ENCODE assay signal across 15 cellular contexts in the genomic region with DNA sequence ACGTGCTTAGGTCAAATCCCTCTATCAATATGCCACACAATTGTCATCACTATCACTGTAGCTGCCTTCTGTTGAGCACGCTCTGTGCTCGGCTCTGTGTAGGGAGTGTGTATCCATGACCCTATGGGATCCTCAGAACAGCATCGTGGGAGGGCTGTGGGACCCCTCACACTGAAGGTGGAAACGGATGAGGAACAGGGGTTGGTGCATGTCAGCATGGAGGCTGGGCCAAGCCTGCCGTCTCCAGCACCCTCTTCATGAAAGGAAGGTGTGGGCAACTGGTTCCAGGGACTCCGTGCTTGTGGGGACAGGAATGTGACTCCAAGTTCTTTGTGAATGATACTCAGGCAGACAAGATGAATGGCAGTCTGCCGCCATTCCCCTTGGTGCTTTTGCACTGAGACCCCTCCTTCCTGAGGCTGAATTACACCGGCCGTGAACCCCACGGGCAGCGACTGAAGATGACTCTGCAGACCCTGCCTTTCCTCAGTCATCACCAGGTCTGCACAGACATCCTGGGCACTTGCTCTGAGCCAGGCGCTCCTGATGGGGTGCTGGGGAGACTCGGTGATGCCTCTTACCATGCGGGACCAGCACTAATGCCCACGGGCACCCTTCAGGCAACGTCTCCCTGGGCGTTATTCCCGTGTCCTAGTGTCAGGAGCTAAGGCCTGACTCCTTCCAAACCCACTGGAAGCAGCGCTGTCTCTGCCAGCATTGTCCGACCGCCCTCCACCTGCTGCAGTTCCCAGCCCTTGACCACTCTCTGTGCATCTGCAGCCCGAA.
DNase-seq lines count a peak whose midpoint lies in the region; ATAC-seq and TF ChIP-seq lines count a peak whose summit lies in the region.
"Had no signal": no experiment of that assay in that cellular context is flagged by ENCODE, and none has a peak within 500 bp of the region (broad histone marks: within the 10 kb centered on the region; RNA-seq: fewer than 3 reads in every experiment).

No MANE protein-coding gene starts in this region.

- DNase-seq in coronary artery (ENCODE audit: low spot score) (peak; percentile 55), esophagus muscularis mucosa (ENCODE audit: extremely low spot score) (peak; percentile 53), neural progenitor cell (ENCODE audit: low spot score) (no peak), vagina (ENCODE audit: extremely low spot score in 2 of 2) (peak; percentile 72 to 91), NCI-H748 (lab: John Stamatoyannopoulos, UW; ENCODE audit: unreplicated experiment) (no peak)
- DNase-seq: BE2C; CD4-positive, alpha-beta memory T cell; DMS79; GM23248 had no signal

- H3K4me2 ChIP-seq in neural progenitor cell, result no peak overlapping the region
- H3K4me2 ChIP-seq: A549 had no signal

- H3K4me1 ChIP-seq in esophagus muscularis mucosa, result no peaks in the 10 kb centered on the region
- no peaks in the 10 kb centered on the region for H3K4me1 ChIP-seq in neural progenitor cell
- no peaks in the 10 kb centered on the region for H3K4me1 ChIP-seq in vagina
- H3K4me1 ChIP-seq: A549, BE2C had no signal

- no peak overlapping the region for H3K4me3 ChIP-seq in coronary artery
- no peak overlapping the region for H3K4me3 ChIP-seq in esophagus muscularis mucosa
- H3K4me3 ChIP-seq in neural progenitor cell, result no peak overlapping the region
- no peak overlapping the region for H3K4me3 ChIP-seq in vagina
- H3K4me3 ChIP-seq: A549, GM12878, GM23248 had no signal

- intact Hi-C loops in esophagus muscularis mucosa (cut with DNase I) (no loop called here), vagina (cut with DNase I) (no loop called here)

- no peaks in the 10 kb centered on the region for H3K4me1 Mint-ChIP-seq in neural progenitor cell
- H3K4me1 Mint-ChIP-seq: CD4-positive, alpha-beta memory T cell had no signal

- H3K27me3 ChIP-seq in esophagus muscularis mucosa, result peaks cover 0 to 14% (median 0%) of the 10 kb centered on the region in 4 donors
- H3K27me3 ChIP-seq in neural progenitor cell, result no peaks in the 10 kb centered on the region
- H3K27me3 ChIP-seq in vagina, result no peaks in the 10 kb centered on the region
- H3K27me3 ChIP-seq: BE2C had no signal

- TF ChIP-seq CTCF in coronary artery (IDR thresholded peaks at IDR 0.05) (no peak), esophagus muscularis mucosa (IDR thresholded peaks at IDR 0.05) (no peak), neural progenitor cell (IDR thresholded peaks at IDR 0.05) (no peak), vagina (IDR thresholded peaks at IDR 0.05) (no peak)

- H3K9me3 ChIP-seq in esophagus muscularis mucosa (no peaks in the 10 kb centered on the region), neural progenitor cell (ENCODE audit: low read depth) (no peaks in the 10 kb centered on the region), vagina (no peaks in the 10 kb centered on the region)
- H3K9me3 ChIP-seq: A549, BE2C had no signal

- H3F3A ChIP-seq in neural progenitor cell (ENCODE audit: low read depth), result no peaks in the 10 kb centered on the region

- peaks cover 3% of the 10 kb centered on the region for H3K27me3 Mint-ChIP-seq in neural progenitor cell (ENCODE audit: insufficient read depth, low read depth)
- H3K27me3 Mint-ChIP-seq: CD4-positive, alpha-beta memory T cell had no signal

- H3K4me3 Mint-ChIP-seq in neural progenitor cell, result no peak overlapping the region
- H3K4me3 Mint-ChIP-seq: CD4-positive, alpha-beta memory T cell had no signal

- H3K9ac ChIP-seq in neural progenitor cell, result no peak overlapping the region
- H3K9ac ChIP-seq: GM23248 had no signal

- peak overlapping the region; percentile 68 for H2AFZ ChIP-seq in neural progenitor cell (replicated peaks)
- H2AFZ ChIP-seq: GM23248 had no signal

- H3K36me3 ChIP-seq in esophagus muscularis mucosa (no peaks in the 10 kb centered on the region), neural progenitor cell (no peaks in the 10 kb centered on the region), vagina (no peaks in the 10 kb centered on the region)
- H3K36me3 ChIP-seq: BE2C had no signal

- H3K27ac Mint-ChIP-seq in neural progenitor cell, result no peak overlapping the region
- H3K27ac Mint-ChIP-seq: CD4-positive, alpha-beta memory T cell had no signal

- no peaks in the 10 kb centered on the region for H3K36me3 Mint-ChIP-seq in neural progenitor cell
- H3K36me3 Mint-ChIP-seq: CD4-positive, alpha-beta memory T cell had no signal

- no peaks in the 10 kb centered on the region for H4K20me1 ChIP-seq in neural progenitor cell (ENCODE audit: low read depth)

- no peaks in the 10 kb centered on the region for H3K79me2 ChIP-seq in neural progenitor cell (ENCODE audit: low read depth)

- TF ChIP-seq EP300 in esophagus muscularis mucosa (IDR thresholded peaks at IDR 0.05), result no peak

- ATAC-seq in HG02973 (IDR thresholded peaks at IDR 0.05; ENCODE audit: unreplicated experiment), result no peak
- ATAC-seq: A549, GM12878, HCT116 had no signal

- H3K27ac ChIP-seq in coronary artery (no peak overlapping the region), esophagus muscularis mucosa (replicated peaks in 1 of 4) (no peak overlapping the region), neural progenitor cell (no peak overlapping the region), vagina (no peak overlapping the region)
- H3K27ac ChIP-seq: A549, C4-2B, GM23248, HL-60 had no signal

- no peaks in the 10 kb centered on the region for H3K9me3 Mint-ChIP-seq in neural progenitor cell

- TF ChIP-seq POLR2A in esophagus muscularis mucosa (IDR thresholded peaks at IDR 0.05; ENCODE audit: low read depth) (no peak), vagina (IDR thresholded peaks at IDR 0.05) (no peak)

- 77% methylated on average over 21 of the region's 23 CpGs for WGBS in esophagus muscularis mucosa

Comparison
In these comparisons a context has a peak if more than half of its experiments do, and no peak if none do; other contexts are left out.
1. DNase-seq: peak in coronary artery (single experiment), esophagus muscularis mucosa (single experiment) and vagina (2 of 2); none in neural progenitor cell (single experiment) and NCI-H748 (single experiment).